9 cellular contexts compared by ENCODE assay signal in genomic region chr5:132467292-132467984, GRCh38. TPM values are rescaled to one million over a fixed set of nuclear protein-coding genes. Genes with fewer than 3 reads are reported as not detected.
A peak's percentile ranks its signal among the peaks of the same experiment; 100 is the strongest.
DNase-seq lines count a peak whose midpoint lies in the region; ATAC-seq and TF ChIP-seq lines count a peak whose summit lies in the region.
"Had no signal": no experiment of that assay in that cellular context is flagged by ENCODE, and none has a peak within 500 bp of the region (broad histone marks: within the 10 kb centered on the region; RNA-seq: fewer than 3 reads in every experiment).

No MANE protein-coding gene starts in this region.

- WGBS in heart right ventricle, 2 donors, result 86% methylated on average over 4 of the region's 4 CpGs

- H3K9me3 ChIP-seq in heart right ventricle, result peaks cover 0 to 5% (median 0%) of the 10 kb centered on the region in 11 donors
- no peaks in the 10 kb centered on the region for H3K9me3 ChIP-seq in right atrium auricular region
- no peaks in the 10 kb centered on the region for H3K9me3 ChIP-seq in upper lobe of right lung
- H3K9me3 ChIP-seq: psoas muscle had no signal

- TF ChIP-seq CTCF in heart right ventricle (IDR thresholded peaks at IDR 0.05) (no peak), right atrium auricular region (IDR thresholded peaks at IDR 0.05) (no peak), upper lobe of right lung (IDR thresholded peaks at IDR 0.05) (no peak)

- H3K27ac ChIP-seq in heart right ventricle (peak overlapping the region in 6 of 10 donors; percentile 32 to 82 (median 73)), right atrium auricular region (peak overlapping the region in 1 of 2 donors; percentile 12), upper lobe of right lung (peak overlapping the region; percentile 82)

- no peaks in the 10 kb centered on the region for H3K36me3 Mint-ChIP-seq in activated T-helper 17 cell treated with anti-CD3 and anti-CD28 coated beads, Interleukin-2, amount 50 U/mL, for 72 hours (ENCODE audit: low read depth)

- no peaks in the 10 kb centered on the region for H3K27me3 ChIP-seq in heart right ventricle
- no peaks in the 10 kb centered on the region for H3K27me3 ChIP-seq in right atrium auricular region
- H3K27me3 ChIP-seq in upper lobe of right lung, result no peaks in the 10 kb centered on the region

- H3K27ac Mint-ChIP-seq in activated T-helper 17 cell treated with anti-CD3 and anti-CD28 coated beads, Interleukin-2, amount 50 U/mL, for 72 hours, result peak overlapping the region; percentile 60

- peaks cover 0 to 51% (median 0%) of the 10 kb centered on the region in 9 donors for H3K36me3 ChIP-seq in heart right ventricle
- no peaks in the 10 kb centered on the region for H3K36me3 ChIP-seq in right atrium auricular region
- H3K36me3 ChIP-seq in upper lobe of right lung, result peaks cover 5% of the 10 kb centered on the region

- H3K4me1 Mint-ChIP-seq in activated T-helper 17 cell treated with anti-CD3 and anti-CD28 coated beads, Interleukin-2, amount 50 U/mL, for 72 hours, result peaks cover 62% of the 10 kb centered on the region

- H3K27me3 Mint-ChIP-seq in activated T-helper 17 cell treated with anti-CD3 and anti-CD28 coated beads, Interleukin-2, amount 50 U/mL, for 72 hours, result no peaks in the 10 kb centered on the region

- no peak for ATAC-seq in heart right ventricle
- peak; percentile 29 for ATAC-seq in HG03442 (IDR thresholded peaks at IDR 0.05; ENCODE audit: unreplicated experiment)
- no peak for ATAC-seq in activated T-helper 17 cell treated with anti-CD3 and anti-CD28 coated beads, Interleukin-2, amount 50 U/mL, for 72 hours (replicated peaks)
- ATAC-seq in upper lobe of right lung, result peak; percentile 29

- no peak for DNase-seq in heart right ventricle
- no peak for DNase-seq in right atrium auricular region (ENCODE audit: low spot score)
- peak; percentile 40 for DNase-seq in upper lobe of right lung
- no peak for DNase-seq in midbrain (lab: John Stamatoyannopoulos, UW)
- no peak for DNase-seq in NCI-H146 (lab: John Stamatoyannopoulos, UW)
- DNase-seq in DMS114 treated with DMSO at 0.1 percent for 48 hours (lab: John Stamatoyannopoulos, UW; ENCODE audit: unreplicated experiment), result no peak

- peak overlapping the region; percentile 69 for H3K4me3 Mint-ChIP-seq in activated T-helper 17 cell treated with anti-CD3 and anti-CD28 coated beads, Interleukin-2, amount 50 U/mL, for 72 hours

- H3K9me3 Mint-ChIP-seq in activated T-helper 17 cell treated with anti-CD3 and anti-CD28 coated beads, Interleukin-2, amount 50 U/mL, for 72 hours, result no peaks in the 10 kb centered on the region

- H3K4me1 ChIP-seq in heart right ventricle (peaks cover 14 to 100% (median 84%) of the 10 kb centered on the region in 9 donors), right atrium auricular region (peaks cover 0 to 63% of the 10 kb centered on the region in 2 donors), upper lobe of right lung (peaks cover 75% of the 10 kb centered on the region)

- peak overlapping the region in 1 of 10 donors; percentile 12 for H3K4me3 ChIP-seq in heart right ventricle
- no peak overlapping the region for H3K4me3 ChIP-seq in right atrium auricular region
- H3K4me3 ChIP-seq in upper lobe of right lung, result no peak overlapping the region
- H3K4me3 ChIP-seq: psoas muscle had no signal

- intact Hi-C loops in heart right ventricle (cut with DNase I), result loop anchor here in 2 of 10 donors (5.0 kb wide), 2 partner anchors 40 to 45 kb away; no protein-coding TSS in a partner anchor
- intact Hi-C loops in upper lobe of right lung (cut with DNase I), result no loop called here

RNA-seq across cellular contexts. Expression of gene IRF1, which starts 23.1 kb away (rescaled TPM):
- total RNA-seq in heart right ventricle, result 100 to 1,000 TPM in 1 of 10 donors, 10 to 100 TPM in 8, 1 to 10 TPM in 1; 9.5 to 146 (median 19.2) TPM
- 10 to 100 TPM in 1 of 2 donors, 1 to 10 TPM in 1; 8.6 to 13.7 TPM for polyA plus RNA-seq in heart right ventricle
- 10 to 100 TPM; 10.1 to 15.8 TPM for total RNA-seq in right atrium auricular region
- 100 to 1,000 TPM; 125 to 174 TPM for total RNA-seq in activated T-helper 17 cell treated with anti-CD3 and anti-CD28 coated beads, Interleukin-2, amount 50 U/mL, for 72 hours
- total RNA-seq in upper lobe of right lung, result 59.5 TPM

Comparison
In these comparisons a context has a peak if more than half of its experiments do, and no peak if none do; other contexts are left out.
1. ATAC-seq: peak in HG03442 (single experiment) and upper lobe of right lung (single experiment); none in heart right ventricle (0 of 8) and activated T-helper 17 cell treated with anti-CD3 and anti-CD28 coated beads, Interleukin-2, amount 50 U/mL, for 72 hours (single experiment).